28 cellular contexts compared by ENCODE assay signal in the genomic region with DNA sequence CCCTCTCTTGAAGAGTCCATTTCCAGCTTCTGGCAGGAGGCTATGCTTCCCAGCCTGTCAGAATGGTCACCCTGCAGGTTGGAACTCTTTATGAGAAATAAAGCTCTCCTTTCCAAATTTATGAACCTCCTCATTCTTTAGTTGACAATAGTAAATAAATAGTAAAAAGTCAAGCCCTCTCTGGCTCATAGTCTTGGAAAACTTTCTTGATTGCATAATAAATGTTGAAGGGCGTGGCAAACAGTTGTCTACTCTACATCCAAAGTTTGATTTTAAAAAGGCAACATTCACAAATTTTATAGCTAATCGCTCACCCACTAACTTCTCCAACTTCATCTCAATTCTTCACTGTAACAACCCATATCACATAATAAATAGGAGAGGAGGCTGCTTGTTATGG. TPM values are rescaled to one million over a fixed set of nuclear protein-coding genes. Genes with fewer than 3 reads are reported as not detected.
DNase-seq lines count a peak whose midpoint lies in the region; ATAC-seq, FAIRE-seq and TF ChIP-seq lines count a peak whose summit lies in the region.
"Had no signal": no experiment of that assay in that cellular context is flagged by ENCODE, and none has a peak within 500 bp of the region (broad histone marks: within the 10 kb centered on the region; RNA-seq: fewer than 3 reads in every experiment).

No MANE protein-coding gene starts in this region.

- no peak overlapping the region for H3K9ac ChIP-seq in GM23248
- H3K9ac ChIP-seq in K562 (ENCODE audit: insufficient read depth in 1 of 2, low read depth in 2 of 2, low read length in 2 of 2) = 0 out of 4 replicates have a peak overlapping the region, but pooled peaks of 1 of the 2 experiments have one; percentile 19

- FAIRE-seq in K562 (lab: Jason Lieb, UNC) = no peak
- FAIRE-seq: small intestine had no signal

- H3K27ac ChIP-seq in GM23248 (no peak overlapping the region), K562 (ENCODE audit: extremely low read depth, low read depth, low read length) (peak overlapping the region; percentile 60; the same call in 2 of the 3 replicates)
- H3K27ac ChIP-seq: uterus had no signal

- no peaks in the 10 kb centered on the region for H3K27me3 Mint-ChIP-seq in osteocyte (ENCODE audit: unreplicated experiment)
- H3K27me3 Mint-ChIP-seq: activated naive CD8-positive, alpha-beta T cell treated with anti-CD3 and anti-CD28 coated beads, Interleukin-2, amount 10 ng/mL, durations not matched to agents 7 days and 5 days had no signal

- no peak for ATAC-seq in K562
- ATAC-seq in HG03442 (IDR thresholded peaks at IDR 0.05; ENCODE audit: unreplicated experiment) = no peak
- ATAC-seq: HCT116, WTC11 had no signal

- H3K4me3 Mint-ChIP-seq in osteocyte (ENCODE audit: unreplicated experiment) = no peak overlapping the region
- H3K4me3 Mint-ChIP-seq: activated naive CD8-positive, alpha-beta T cell treated with anti-CD3 and anti-CD28 coated beads, Interleukin-2, amount 10 ng/mL, durations not matched to agents 7 days and 5 days; naive thymus-derived CD4-positive, alpha-beta T cell; WTC11 had no signal

- H3K4me1 Mint-ChIP-seq in osteocyte (ENCODE audit: unreplicated experiment) = peaks cover 37% of the 10 kb centered on the region
- H3K4me1 Mint-ChIP-seq: WTC11 had no signal

- H3K9me3 ChIP-seq in GM23248 (ENCODE audit: low read depth) (no peaks in the 10 kb centered on the region), K562 (replicated peaks; ENCODE audit: control insufficient read depth, insufficient read depth, low read depth, low read length) (no peaks in the 10 kb centered on the region)
- H3K9me3 ChIP-seq: uterus had no signal

- no peak for TF ChIP-seq RAD21 in K562 (CRISPR knock-in tag; conservative IDR thresholded peaks at IDR 0.05 in 1 of 2, IDR thresholded peaks at IDR 0.05 in 1 of 2)

- H2AFZ ChIP-seq in GM23248 (no peak overlapping the region), K562 (ENCODE audit: low read depth, low read length) (peak overlapping the region; percentile 72)

- peaks cover 13% of the 10 kb centered on the region for H3K4me1 ChIP-seq in GM23248 (ENCODE audit: insufficient read depth)
- peaks cover 0 to 26% of the 10 kb centered on the region in 2 experiments; a peak in 3 of 5 replicates for H3K4me1 ChIP-seq in K562 (replicated peaks in 1 of 2; ENCODE audit: control insufficient read depth in 2 of 2, insufficient read depth in 2 of 2, low read length in 2 of 2)
- H3K4me1 ChIP-seq: uterus had no signal

- peaks cover 7% of the 10 kb centered on the region for H3K9me3 Mint-ChIP-seq in osteocyte (ENCODE audit: unreplicated experiment)
- H3K9me3 Mint-ChIP-seq: activated naive CD8-positive, alpha-beta T cell treated with anti-CD3 and anti-CD28 coated beads, Interleukin-2, amount 10 ng/mL, durations not matched to agents 7 days and 5 days; activated T-helper 2 cell treated with anti-CD3 and anti-CD28 coated beads, Interferon-gamma antibody, Interleukin-2, Interleukin-4, amounts not matched to agents 10 μg/mL and 5 μg/mL and 100 μg/mL, durations not matched to agents 14 hours and 24 hours and 36 hours; WTC11 had no signal

- H4K20me1 ChIP-seq in GM23248 (ENCODE audit: insufficient read depth) (no peaks in the 10 kb centered on the region), K562 (replicated peaks; ENCODE audit: control insufficient read depth, insufficient read depth, low read length) (no peaks in the 10 kb centered on the region)
- H4K20me1 ChIP-seq: BLaER1 treated with 17β-estradiol and CSF1 and Interleukin-3, amounts not matched to agents 10 nM and 100 nM had no signal

- POLR2A ChIA-PET in K562 (lab: Yijun Ruan, JAX) = interaction anchor here (0.6 to 0.9 kb wide), 3 partner anchors 9 to 185 kb away, joined by 3 to 4 read pairs (median 3); no protein-coding TSS in a partner anchor

- no peak for TF ChIP-seq EP300 in K562 (IDR thresholded peaks at IDR 0.05; ENCODE audit: low read length)

- H3K79me2 ChIP-seq in GM23248 (ENCODE audit: insufficient read depth) = no peaks in the 10 kb centered on the region
- no peaks in the 10 kb centered on the region for H3K79me2 ChIP-seq in K562 (ENCODE audit: control insufficient read depth, insufficient read depth, low read length)

- H3K36me3 ChIP-seq in GM23248 (ENCODE audit: low read depth) (no peaks in the 10 kb centered on the region), K562 (ENCODE audit: control insufficient read depth, insufficient read depth, low read length) (no peaks in the 10 kb centered on the region)
- H3K36me3 ChIP-seq: BLaER1 treated with 17β-estradiol and CSF1 and Interleukin-3, amounts not matched to agents 10 nM and 100 nM; uterus had no signal

- TF ChIP-seq POLR2A in K562 (conservative IDR thresholded peaks at IDR 0.05) = no peak

- 58 to 60% methylated on average over 2 of the region's 2 CpGs for WGBS in GM23248 (ENCODE audit: low coverage in 1 of 2, low lambda C conversion rate in 2 of 2, missing lambda C conversion rate in 2 of 2), 2 experiments
- 91% methylated on average over 2 of the region's 2 CpGs for WGBS in K562 (ENCODE audit: insufficient coverage, low coverage, missing lambda C conversion rate)

- H3K4me3 ChIP-seq in GM23248 (no peak overlapping the region), K562 (no peak overlapping the region), fibroblast of pulmonary artery (replicated peaks; ENCODE audit: low read depth, low read length) (no peak overlapping the region)
- H3K4me3 ChIP-seq: BLaER1 treated with 17β-estradiol and CSF1 and Interleukin-3, amounts not matched to agents 10 nM and 100 nM; uterus had no signal

- H3K9me1 ChIP-seq in K562 (ENCODE audit: control insufficient read depth, insufficient read depth, low read length) = no peaks in the 10 kb centered on the region

- no TSS peak for BruUV-seq in K562 (replicated peaks; lab: Mats Ljungman, UMichigan)

- CTCF ChIA-PET in K562 (lab: Yijun Ruan, JAX; ENCODE audit: low intra/inter-chr PET ratio) = no interaction called here

- TF ChIP-seq CTCF in K562 (IDR thresholded peaks at IDR 0.05 in 2 of 3, conservative IDR thresholded peaks at IDR 0.05 in 1 of 3; ENCODE audit: insufficient read depth in 2 of 3, low read depth in 1 of 3, low read length in 3 of 3) = no peak
- TF ChIP-seq CTCF in fibroblast of pulmonary artery (IDR thresholded peaks at IDR 0.05; ENCODE audit: low read length, missing control alignments) = no peak
- no peak for TF ChIP-seq CTCF in osteocyte (IDR thresholded peaks at IDR 0.05)
- TF ChIP-seq CTCF in GM13976 (IDR thresholded peaks at IDR 0.05; ENCODE audit: borderline replicate concordance, control extremely low read depth, extremely low read depth, insufficient read depth, missing control alignments) = no peak

- intact Hi-C loops in K562 (cut with micrococcal nuclease) = no loop called here

- H3K4me2 ChIP-seq in GM23248 (ENCODE audit: unreplicated experiment) (no peak overlapping the region), K562 (ENCODE audit: insufficient read depth, low read length) (no peak overlapping the region)

- in situ Hi-C loops in GM23248 (cut with MboI) = no loop called here
- in situ Hi-C loops in K562 (cut with MboI) = no loop called here
- in situ Hi-C loops in GM13976 (cut with MboI; ENCODE audit: low sequenced_read_pairs, unreplicated experiment) = no loop called here

- H3K27me3 ChIP-seq in GM23248 (replicated peaks; ENCODE audit: insufficient read depth) (no peaks in the 10 kb centered on the region), K562 (ENCODE audit: control insufficient read depth in 2 of 2, insufficient read depth in 2 of 2, low read length in 2 of 2) (no peaks in the 10 kb centered on the region)
- H3K27me3 ChIP-seq: BLaER1 treated with 17β-estradiol and CSF1 and Interleukin-3, amounts not matched to agents 10 nM and 100 nM; uterus had no signal

- no peaks in the 10 kb centered on the region for H3K9me2 ChIP-seq in GM23248 (ENCODE audit: insufficient read depth)

- H3F3A ChIP-seq in GM23248 (ENCODE audit: insufficient read depth) = peaks cover 8% of the 10 kb centered on the region; the same call in 1 of the 2 replicates

- H3K36me3 Mint-ChIP-seq in osteocyte (ENCODE audit: unreplicated experiment) = no peaks in the 10 kb centered on the region
- H3K36me3 Mint-ChIP-seq: WTC11 had no signal

- H3K27ac Mint-ChIP-seq in osteocyte (ENCODE audit: unreplicated experiment) = peak overlapping the region; percentile 95
- H3K27ac Mint-ChIP-seq: activated naive CD8-positive, alpha-beta T cell treated with anti-CD3 and anti-CD28 coated beads, Interleukin-2, amount 10 ng/mL, durations not matched to agents 7 days and 5 days; activated T-helper 2 cell treated with anti-CD3 and anti-CD28 coated beads, Interferon-gamma antibody, Interleukin-2, Interleukin-4, amounts not matched to agents 10 μg/mL and 5 μg/mL and 100 μg/mL, durations not matched to agents 14 hours and 24 hours and 36 hours; naive thymus-derived CD4-positive, alpha-beta T cell; WTC11 had no signal

- DNase-seq in GM23248 (peak; percentile 14), K562 (ENCODE audit: extremely low read depth in 1 of 4, low spot score in 3 of 4) (no peak), fibroblast of pulmonary artery (ENCODE audit: low read depth) (peak; percentile 22), osteocyte (ENCODE audit: extremely low spot score, unreplicated experiment) (no peak), SIG-M5 treated with dmso at 0.1 percent for 504 hours (lab: John Stamatoyannopoulos, UW; ENCODE audit: unreplicated experiment) (no peak), GM13976 (ENCODE audit: low spot score) (no peak)
- no peak for DNase-seq in activated CD4-positive, CD25-positive, alpha-beta regulatory T cell treated with anti-CD3 and anti-CD28 coated beads, Interleukin-2, amount 50 U/mL, for 72 hours
- DNase-seq: activated CD8-positive, alpha-beta memory T cell treated with anti-CD3 and anti-CD28 coated beads, Interleukin-2, amount 50 U/mL, for 4 hours; activated naive CD8-positive, alpha-beta T cell treated with anti-CD3 and anti-CD28 coated beads, Interleukin-2, amount 10 ng/mL, durations not matched to agents 7 days and 5 days; effector CD8-positive, alpha-beta T cell; glutamatergic neuron; kidney glomerular epithelial cell; mesendoderm; naive thymus-derived CD4-positive, alpha-beta T cell; NCI-H1105; NCI-H2029; occipital lobe; Right ventricle myocardium superior; small intestine; stimulated activated CD4-positive, alpha-beta T cell treated with anti-CD3 and anti-CD28 coated beads, Interleukin-1b, Interleukin-23, amount 100 ng/mL, for 48 hours; T-helper 9 cell; uterus had no signal

RNA-seq across cellular contexts. Expression of a gene that starts 58.8 kb away (rescaled TPM):
- total RNA-seq in GM23248 (2014; rRNA removed; shearing (Covaris generic)) = not detected in 2 replicates
- polyA plus RNA-seq in GM23248 (2016; fragmentation: Nextera tagmentation; extraction: Ambion mirVana) = 0.03 TPM in 1 of 2 replicates, not detected in the other
- total RNA-seq in K562 (2011; cell fraction: chromatin; rRNA removed; ENCODE audit: low replicate concordance) = 13.3 and 24.4 TPM in 2 replicates
- total RNA-seq in K562 (2011; cell fraction: nucleolus; rRNA removed) = 6.2 and 7.6 TPM in 2 replicates
- total RNA-seq in K562 (2011; cell fraction: nucleoplasm; rRNA removed) = 10.5 and 17.4 TPM in 2 replicates
- total RNA-seq in K562 (2014; rRNA removed) = 3.0 and 3.3 TPM in 2 replicates
- 2.9 and 3.4 TPM in 2 replicates for total RNA-seq in K562 (2014; rRNA removed; fragmentation: Illumina TruSeq; extraction: Trizol)
- total RNA-seq in K562 (2015; rRNA removed; fragmentation: Illumina TruSeq; extraction: Trizol) = 3.0 TPM in 2 replicates
- 2.1 and 3.2 TPM in 2 replicates for total RNA-seq in K562 (2021)
- polyA plus RNA-seq in K562 (2011; rRNA removed) = 4.1 and 4.9 TPM in 2 replicates
- polyA plus RNA-seq in K562 (2011; cell fraction: cytosol; rRNA removed) = 0.98 and 1.7 TPM in 2 replicates
- polyA plus RNA-seq in K562 (2011; cell fraction: nucleus; rRNA removed) = 10.3 and 11.7 TPM in 2 replicates
- polyA plus RNA-seq in K562 (2012) = 1.8 and 5.4 TPM in 2 replicates
- 1.7 and 1.9 TPM in 2 replicates for polyA plus RNA-seq in K562 (2014; fragmentation: Illumina TruSeq; extraction: Trizol)
- under 1 TPM; 0.56 to 0.96 TPM for polyA plus RNA-seq in K562 (2014; fragmentation: Nextera tagmentation; extraction: Ambion mirVana)
- polyA plus RNA-seq in K562 (2014; rRNA removed) = 3.9 and 4.2 TPM in 2 replicates
- 5.9 and 7.3 TPM in 2 replicates for polyA minus RNA-seq in K562 (2011; rRNA and poly(A)+ RNA removed)
- 3.1 and 5.7 TPM in 2 replicates for polyA minus RNA-seq in K562 (2011; cell fraction: cytosol; rRNA and poly(A)+ RNA removed)
- polyA minus RNA-seq in K562 (2011; cell fraction: nucleus; rRNA and poly(A)+ RNA removed) = 6.2 and 8.6 TPM in 2 replicates
- 1.7 and 2.4 TPM in 2 replicates for total RNA-seq in osteocyte
- polyA plus RNA-seq: AG04450 had no signal

Comparison
In these comparisons a context has a peak if more than half of its experiments do, and no peak if none do; other contexts are left out.
1. DNase-seq: peak in GM23248 (single experiment) and fibroblast of pulmonary artery (single experiment); none in K562 (0 of 4), osteocyte (single experiment), SIG-M5 treated with dmso at 0.1 percent for 504 hours (single experiment), activated CD4-positive, CD25-positive, alpha-beta regulatory T cell treated with anti-CD3 and anti-CD28 coated beads, Interleukin-2, amount 50 U/mL, for 72 hours (single experiment) and GM13976 (single experiment).